Comparison of ENCODE assay signal across 2 cellular contexts in the genomic region with DNA sequence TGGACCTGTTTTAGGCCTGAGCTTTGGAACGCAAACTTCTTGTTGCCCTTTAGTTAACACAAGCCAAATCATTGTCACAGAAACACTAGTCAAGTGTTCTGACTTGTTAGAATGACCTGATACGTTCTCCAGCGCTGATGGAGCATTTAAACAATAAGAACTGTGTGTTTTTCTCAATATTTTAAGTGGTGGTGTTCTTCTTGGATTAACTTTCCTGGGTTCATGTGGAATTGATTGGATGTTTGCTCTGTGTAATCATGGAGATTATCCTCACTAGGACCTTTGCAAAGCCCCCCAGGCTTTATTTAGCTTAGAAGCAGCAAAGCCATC.
TF ChIP-seq lines count a peak whose summit lies in the region.

No MANE protein-coding gene starts in this region.

TF ChIP-seq in SK-N-SH, 30 proteins besides CTCF, POLR2A, EP300 and RAD21 (continued from another document):
- TF ChIP-seq ZBTB33 (IDR thresholded peaks at IDR 0.05; ENCODE audit: borderline replicate concordance, low read depth) (no peak), POLR2AphosphoS5 (IDR thresholded peaks at IDR 0.05; ENCODE audit: low read depth, low read length) (no peak), RCOR1 (IDR thresholded peaks at IDR 0.05; ENCODE audit: low read length) (no peak), GATA2 (CRISPR knock-in tag; IDR thresholded peaks at IDR 0.05) (no peak)

TF ChIP-seq in SK-N-SH treated with all-trans-retinoic acid at 6 μM for 48 hours, 23 proteins besides CTCF, POLR2A, EP300 and RAD21 (continued from another document):
- TF ChIP-seq, protein P1, sequence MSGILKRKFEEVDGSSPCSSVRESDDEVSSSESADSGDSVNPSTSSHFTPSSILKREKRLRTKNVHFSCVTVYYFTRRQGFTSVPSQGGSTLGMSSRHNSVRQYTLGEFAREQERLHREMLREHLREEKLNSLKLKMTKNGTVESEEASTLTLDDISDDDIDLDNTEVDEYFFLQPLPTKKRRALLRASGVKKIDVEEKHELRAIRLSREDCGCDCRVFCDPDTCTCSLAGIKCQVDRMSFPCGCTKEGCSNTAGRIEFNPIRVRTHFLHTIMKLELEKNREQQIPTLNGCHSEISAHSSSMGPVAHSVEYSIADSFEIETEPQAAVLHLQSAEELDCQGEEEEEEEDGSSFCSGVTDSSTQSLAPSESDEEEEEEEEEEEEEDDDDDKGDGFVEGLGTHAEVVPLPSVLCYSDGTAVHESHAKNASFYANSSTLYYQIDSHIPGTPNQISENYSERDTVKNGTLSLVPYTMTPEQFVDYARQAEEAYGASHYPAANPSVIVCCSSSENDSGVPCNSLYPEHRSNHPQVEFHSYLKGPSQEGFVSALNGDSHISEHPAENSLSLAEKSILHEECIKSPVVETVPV (CRISPR knock-in tag; IDR thresholded peaks at IDR 0.05), result no peak
- TF ChIP-seq RARB (CRISPR knock-in tag; IDR thresholded peaks at IDR 0.05), result no peak
- no peak for TF ChIP-seq TOX (CRISPR knock-in tag; IDR thresholded peaks at IDR 0.05; ENCODE audit: borderline replicate concordance)
- TF ChIP-seq, protein P2, sequence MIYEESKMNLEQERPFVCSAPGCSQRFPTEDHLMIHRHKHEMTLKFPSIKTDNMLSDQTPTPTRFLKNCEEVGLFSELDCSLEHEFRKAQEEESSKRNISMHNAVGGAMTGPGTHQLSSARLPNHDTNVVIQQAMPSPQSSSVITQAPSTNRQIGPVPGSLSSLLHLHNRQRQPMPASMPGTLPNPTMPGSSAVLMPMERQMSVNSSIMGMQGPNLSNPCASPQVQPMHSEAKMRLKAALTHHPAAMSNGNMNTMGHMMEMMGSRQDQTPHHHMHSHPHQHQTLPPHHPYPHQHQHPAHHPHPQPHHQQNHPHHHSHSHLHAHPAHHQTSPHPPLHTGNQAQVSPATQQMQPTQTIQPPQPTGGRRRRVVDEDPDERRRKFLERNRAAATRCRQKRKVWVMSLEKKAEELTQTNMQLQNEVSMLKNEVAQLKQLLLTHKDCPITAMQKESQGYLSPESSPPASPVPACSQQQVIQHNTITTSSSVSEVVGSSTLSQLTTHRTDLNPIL (CRISPR knock-in tag; IDR thresholded peaks at IDR 0.05; ENCODE audit: low read depth), result no peak
- no peak for TF ChIP-seq ZC3H10 (CRISPR knock-in tag; IDR thresholded peaks at IDR 0.05)
- no peak for TF ChIP-seq TSHZ2 (CRISPR knock-in tag; IDR thresholded peaks at IDR 0.05)
- TF ChIP-seq ZNF565 (CRISPR knock-in tag; conservative IDR thresholded peaks at IDR 0.05; ENCODE audit: low read depth), result no peak
TF ChIP-seq in SK-N-SH treated with all-trans-retinoic acid at 6 μM for 48 hours: peak in this region for 0.
